9 cellular contexts compared by ENCODE assay signal in genomic region chr1:171226757-171227370, GRCh38. TPM values are rescaled to one million over a fixed set of nuclear protein-coding genes. Genes with fewer than 3 reads are reported as not detected.
A peak's percentile ranks its signal among the peaks of the same experiment; 100 is the strongest.
DNase-seq lines count a peak whose midpoint lies in the region; ATAC-seq, FAIRE-seq and TF ChIP-seq lines count a peak whose summit lies in the region.
"Had no signal": no experiment of that assay in that cellular context is flagged by ENCODE, and none has a peak within 500 bp of the region (broad histone marks: within the 10 kb centered on the region; RNA-seq: fewer than 3 reads in every experiment).

No MANE protein-coding gene starts in this region.

- H3K4me3 ChIP-seq in H1 (ENCODE audit: extremely low read depth in 1 of 4, insufficient read depth in 2 of 4, low read depth in 3 of 4, low read length in 4 of 4) (no peak overlapping the region), mesenchymal stem cell (ENCODE audit: insufficient read depth in 1 of 2, low read depth in 1 of 2, low read length in 2 of 2) (no peak overlapping the region)

- H3K27me3 ChIP-seq in H1 (replicated peaks in 1 of 4; ENCODE audit: control insufficient read depth in 3 of 4, extremely low read depth in 1 of 4, insufficient read depth in 3 of 4, low read length in 3 of 4), result no peaks in the 10 kb centered on the region
- H3K27me3 ChIP-seq in mesenchymal stem cell (ENCODE audit: control insufficient read depth in 1 of 2, insufficient read depth in 1 of 2, low read length in 2 of 2), result no peaks in the 10 kb centered on the region

- no peak overlapping the region for H2AK5ac ChIP-seq in H1 (ENCODE audit: low read depth, low read length)
- H2AK5ac ChIP-seq in mesenchymal stem cell (ENCODE audit: low read length, severe bottlenecking), result no peak overlapping the region

- peak in 2 of 3 experiments; percentile 85 to 93; a peak in 3 of 4 replicates for TF ChIP-seq CTCF in H1 (IDR thresholded peaks at IDR 0.05; ENCODE audit: control extremely low read depth in 1 of 3, insufficient read depth in 1 of 3, low read depth in 1 of 3, low read length in 3 of 3)

- H3K14ac ChIP-seq in H1 (ENCODE audit: insufficient read length) (no peak overlapping the region), mesenchymal stem cell (ENCODE audit: low read length in 2 of 2) (no peak overlapping the region)

- H3K4ac ChIP-seq in H1 (replicated peaks; ENCODE audit: insufficient read length, low read depth, low read length) (no peak overlapping the region), mesenchymal stem cell (ENCODE audit: low read depth in 1 of 2, low read length in 2 of 2) (no peak overlapping the region)

- H3K4me2 ChIP-seq in H1 (ENCODE audit: insufficient read depth in 1 of 2, low read depth in 2 of 2, low read length in 2 of 2) (no peak overlapping the region), mesenchymal stem cell (ENCODE audit: low read length, poor library complexity, severe bottlenecking) (no peak overlapping the region)

- no peak overlapping the region for H3K56ac ChIP-seq in H1 (replicated peaks; ENCODE audit: insufficient read length, low read depth, low read length)

- H2BK20ac ChIP-seq in H1 (ENCODE audit: low read length), result no peak overlapping the region

- ATAC-seq in GM18498 (IDR thresholded peaks at IDR 0.05; ENCODE audit: unreplicated experiment), result peak; percentile 95
- ATAC-seq in HG02759 (IDR thresholded peaks at IDR 0.05; ENCODE audit: unreplicated experiment), result peak; percentile 87

- no peak overlapping the region for H3K9ac ChIP-seq in H1 (replicated peaks in 1 of 4; ENCODE audit: extremely low read depth in 1 of 4, low read depth in 3 of 4, low read length in 3 of 4)
- H3K9ac ChIP-seq in mesenchymal stem cell (ENCODE audit: low read length), result no peak overlapping the region

- peak; percentile 99 for TF ChIP-seq RAD21 in H1 (IDR thresholded peaks at IDR 0.05 in 1 of 2, conservative IDR thresholded peaks at IDR 0.05 in 1 of 2; ENCODE audit: low read depth in 2 of 2, low read length in 2 of 2)

- no peak for TF ChIP-seq EP300 in H1 (IDR thresholded peaks at IDR 0.05; ENCODE audit: borderline replicate concordance in 1 of 2, low read depth in 2 of 2, low read length in 2 of 2)

- H2BK120ac ChIP-seq in H1 (replicated peaks; ENCODE audit: low read depth, low read length) (no peak overlapping the region), mesenchymal stem cell (ENCODE audit: low read depth, low read length) (no peak overlapping the region)

- FAIRE-seq in H1 (lab: Jason Lieb, UNC), result peak; percentile 91

- H3K36me3 ChIP-seq in H1 (ENCODE audit: control insufficient read depth in 2 of 4, insufficient read depth in 4 of 4, low read length in 3 of 4), result no peaks in the 10 kb centered on the region
- no peaks in the 10 kb centered on the region for H3K36me3 ChIP-seq in mesenchymal stem cell (ENCODE audit: control insufficient read depth in 1 of 2, insufficient read depth in 2 of 2, low read depth in 1 of 2, low read length in 2 of 2)

- H3K79me1 ChIP-seq in H1 (ENCODE audit: low read depth, low read length) (no peaks in the 10 kb centered on the region), mesenchymal stem cell (replicated peaks; ENCODE audit: low read length, poor library complexity, severe bottlenecking) (no peaks in the 10 kb centered on the region)

- H3K27ac ChIP-seq in H1 (ENCODE audit: low read depth, low read length) (no peak overlapping the region), mesenchymal stem cell (ENCODE audit: low read length, poor library complexity, severe bottlenecking) (no peak overlapping the region)

- H3K23ac ChIP-seq in H1 (ENCODE audit: insufficient read length), result no peak overlapping the region
- H3K23ac ChIP-seq in mesenchymal stem cell (ENCODE audit: low read length in 2 of 2), result no peak overlapping the region

- H3K4me1 ChIP-seq in H1 (replicated peaks in 1 of 4; ENCODE audit: control insufficient read depth in 3 of 4, insufficient read depth in 4 of 4, low read length in 3 of 4) (peaks cover 2 to 6% (median 6%) of the 10 kb centered on the region in 4 experiments; a peak in 5 of 7 replicates), mesenchymal stem cell (ENCODE audit: control insufficient read depth, insufficient read depth, low read depth, low read length) (no peaks in the 10 kb centered on the region)

- H3K23me2 ChIP-seq in H1 (ENCODE audit: low read depth, low read length), result no peaks in the 10 kb centered on the region

- H3K9me3 ChIP-seq in H1 (ENCODE audit: insufficient read depth in 2 of 2, low read depth in 1 of 2, low read length in 1 of 2) (no peaks in the 10 kb centered on the region), mesenchymal stem cell (ENCODE audit: control insufficient read depth, low read length) (no peaks in the 10 kb centered on the region)

- H2BK12ac ChIP-seq in H1 (ENCODE audit: low read depth, low read length) (no peak overlapping the region), mesenchymal stem cell (ENCODE audit: low read length in 2 of 2) (no peak overlapping the region)

- H3K79me2 ChIP-seq in H1 (ENCODE audit: control insufficient read depth in 1 of 2, insufficient read depth in 2 of 2, low read length in 2 of 2), result no peaks in the 10 kb centered on the region

- WGBS in H1 (ENCODE audit: extremely low coverage in 1 of 2, insufficient coverage in 1 of 2, insufficient read length in 1 of 2, insufficient replicate concordance in 2 of 2, low coverage in 1 of 2, low lambda C conversion rate in 2 of 2, missing lambda C conversion rate in 1 of 2), 2 experiments, result 87% methylated on average over 1 of the region's 1 CpG; no CpG with 5 or more reads in 1 of the 2 experiments
- 83% methylated on average over 1 of the region's 1 CpG for WGBS in mesenchymal stem cell

- H4K8ac ChIP-seq in H1 (ENCODE audit: extremely low read depth, insufficient read depth, low read length) (no peak overlapping the region), mesenchymal stem cell (ENCODE audit: low read length) (no peak overlapping the region)

- CTCF ChIA-PET in H1 (lab: Charles Lee; ENCODE audit: partially characterized antibody), result interaction anchor here (0.6 to 4.7 kb wide), 61 partner anchors 9 to 544 kb away, joined by 3 to 112 read pairs (median 5); partner anchors contain the start of genes FMO2, FMO3 and FMO4

- no peak overlapping the region for H3K18ac ChIP-seq in H1 (ENCODE audit: extremely low read depth, low read length)
- H3K18ac ChIP-seq in mesenchymal stem cell (ENCODE audit: low read depth in 1 of 2, low read length in 2 of 2), result no peak overlapping the region

- no peak overlapping the region for H4K5ac ChIP-seq in H1 (ENCODE audit: insufficient read length, low read depth, low read length)

- no peak for TF ChIP-seq POLR2A in H1 (IDR thresholded peaks at IDR 0.05; ENCODE audit: control extremely low read depth in 1 of 2, low read depth in 2 of 2, low read length in 2 of 2)

- H4K91ac ChIP-seq in H1 (replicated peaks; ENCODE audit: insufficient read length, low read length) (no peak overlapping the region), mesenchymal stem cell (ENCODE audit: low read length) (no peak overlapping the region)

- no peak overlapping the region for H2AFZ ChIP-seq in H1 (ENCODE audit: low read length)
- no peak overlapping the region for H2AFZ ChIP-seq in mesenchymal stem cell (ENCODE audit: low read depth, low read length)

- DNase-seq in AG20443 (ENCODE audit: low spot score) (peak; percentile 75), NCI-H1048 (lab: John Stamatoyannopoulos, UW) (peak; percentile 47), SIG-M5 (lab: John Stamatoyannopoulos, UW) (peak; percentile 25), H1 (ENCODE audit: low read depth in 1 of 2, low spot score in 2 of 2) (no peak), mesenchymal stem cell (peak; percentile 71)
- DNase-seq in activated T-cell treated with anti-CD3 and anti-CD28 coated beads, Interleukin-2, amount 50 U/mL, for 1 hour, result no peak

- H2BK5ac ChIP-seq in H1 (ENCODE audit: low read depth, low read length), result no peak overlapping the region
- H2BK5ac ChIP-seq in mesenchymal stem cell (ENCODE audit: low read depth, low read length, poor library complexity, severe bottlenecking), result no peak overlapping the region

- POLR2A ChIA-PET in H1 (lab: Charles Lee; ENCODE audit: partially characterized antibody), result interaction anchor here (0.6 to 0.9 kb wide), 2 partner anchors 37 to 87 kb away, joined by 3 read pairs; partner anchors contain the start of gene FMO4

- no peak overlapping the region for H2BK15ac ChIP-seq in H1 (ENCODE audit: low read length)
- no peak overlapping the region for H2BK15ac ChIP-seq in mesenchymal stem cell (ENCODE audit: low read depth, poor library complexity, severe bottlenecking)

- H4K20me1 ChIP-seq in H1 (replicated peaks in 1 of 2; ENCODE audit: control insufficient read depth in 1 of 2, insufficient read depth in 2 of 2, low read length in 2 of 2), result no peaks in the 10 kb centered on the region

TF ChIP-seq in H1, 55 proteins besides CTCF, POLR2A, EP300 and RAD21 (continues in another document):
- TF ChIP-seq CREB1 (IDR thresholded peaks at IDR 0.05) (no peak), MAFK (IDR thresholded peaks at IDR 0.05; ENCODE audit: low read depth, low read length) (peak; percentile 12; the same call in 1 of the 2 replicates), YY1 (IDR thresholded peaks at IDR 0.05; ENCODE audit: low read depth, low read length) (0 out of 2 replicates have a peak, but pooled peaks have one; percentile 18), TEAD4 (IDR thresholded peaks at IDR 0.05; ENCODE audit: low read depth, low read length) (0 out of 2 replicates have a peak, but pooled peaks have one; percentile 24), CBX5 (IDR thresholded peaks at IDR 0.05; ENCODE audit: low read depth, low read length) (no peak)

RNA-seq across cellular contexts. Expression of gene FMO1, which starts 21.4 kb away (rescaled TPM):
- 0.36 TPM in 1 of 2 replicates, not detected in the other for total RNA-seq in H1 (2021; fragmentation: NEBNext Ultra II Directional; extraction: Animal tissue kit (Norgen Biotek cat#: 25700))
- 0.03 and 0.11 TPM in 2 replicates for polyA plus RNA-seq in H1 (2011; rRNA removed)
- polyA plus RNA-seq in H1 (2011; cell fraction: cytosol; rRNA removed), result 0.13 TPM
- polyA plus RNA-seq in H1 (2011; cell fraction: nucleus; rRNA removed), result 0.77 TPM
- 0.11 to 0.27 TPM in 2 of 4 replicates, not detected in the others for polyA plus RNA-seq in H1 (2012, experiment 1 of 2)
- polyA plus RNA-seq in H1 (2012, experiment 2 of 2), result not detected
- 0.02 TPM for polyA plus RNA-seq in H1 (2013, experiment 1 of 2)
- polyA plus RNA-seq in H1 (2013, experiment 2 of 2), result 0.04 TPM
- polyA minus RNA-seq in H1 (2011; rRNA and poly(A)+ RNA removed), result 0.47 TPM in 1 of 2 replicates, not detected in the other
- not detected for polyA minus RNA-seq in H1 (2011; cell fraction: cytosol; rRNA and poly(A)+ RNA removed)
- polyA minus RNA-seq in H1 (2011; cell fraction: nucleus; rRNA and poly(A)+ RNA removed), result not detected
- not detected for polyA plus RNA-seq in mesenchymal stem cell (2013, experiment 1 of 2)
- polyA plus RNA-seq in mesenchymal stem cell (2013, experiment 2 of 2), result not detected
- total RNA-seq: mononuclear cell had no signal

RNA-seq across cellular contexts. Expression of gene FMO2, which starts 41.8 kb away (rescaled TPM):
- not detected in 2 replicates for total RNA-seq in H1 (2021; fragmentation: NEBNext Ultra II Directional; extraction: Animal tissue kit (Norgen Biotek cat#: 25700))
- polyA plus RNA-seq in H1 (2011; rRNA removed), result not detected in 2 replicates
- polyA plus RNA-seq in H1 (2011; cell fraction: cytosol; rRNA removed), result not detected
- not detected for polyA plus RNA-seq in H1 (2011; cell fraction: nucleus; rRNA removed)
- polyA plus RNA-seq in H1 (2012, experiment 1 of 2), result not detected in 4 replicates
- polyA plus RNA-seq in H1 (2012, experiment 2 of 2), result not detected
- 0.10 TPM for polyA plus RNA-seq in H1 (2013, experiment 1 of 2)
- polyA plus RNA-seq in H1 (2013, experiment 2 of 2), result 0.04 TPM
- polyA minus RNA-seq in H1 (2011; rRNA and poly(A)+ RNA removed), result 0.15 TPM in 1 of 2 replicates, not detected in the other
- not detected for polyA minus RNA-seq in H1 (2011; cell fraction: cytosol; rRNA and poly(A)+ RNA removed)
- 0.80 TPM for polyA minus RNA-seq in H1 (2011; cell fraction: nucleus; rRNA and poly(A)+ RNA removed)
- 0.03 TPM for polyA plus RNA-seq in mesenchymal stem cell (2013, experiment 1 of 2)
- polyA plus RNA-seq in mesenchymal stem cell (2013, experiment 2 of 2), result 0.04 TPM
- total RNA-seq: mononuclear cell had no signal

Comparison
In these comparisons a context has a peak if more than half of its experiments do, and no peak if none do; other contexts are left out.
1. DNase-seq: peak in AG20443 (single experiment), NCI-H1048 (single experiment), SIG-M5 (single experiment) and mesenchymal stem cell (single experiment); none in H1 (0 of 2) and activated T-cell treated with anti-CD3 and anti-CD28 coated beads, Interleukin-2, amount 50 U/mL, for 1 hour (single experiment).